ENCODE assay signal across 8 cellular contexts in genomic region chr2:105038383-105039061, GRCh38. TPM values are rescaled to one million over a fixed set of nuclear protein-coding genes. Genes with fewer than 3 reads are reported as not detected.
DNase-seq lines count a peak whose midpoint lies in the region; ATAC-seq and TF ChIP-seq lines count a peak whose summit lies in the region.

No MANE protein-coding gene starts in this region.

- H3K4me1 ChIP-seq in OCI-LY3 (ENCODE audit: low read length) (peaks cover 8% of the 10 kb centered on the region), ectodermal cell (ENCODE audit: control insufficient read depth, insufficient read depth, low read length) (no peaks in the 10 kb centered on the region), muscle layer of colon (ENCODE audit: insufficient read depth, low read length) (peaks cover 8% of the 10 kb centered on the region)

- H3K79me2 ChIP-seq in OCI-LY3 (ENCODE audit: low read length) = peaks cover 34% of the 10 kb centered on the region

- H4K20me1 ChIP-seq in OCI-LY3 (ENCODE audit: insufficient read depth, low read length) = no peaks in the 10 kb centered on the region

- H3K9ac ChIP-seq in OCI-LY3 (ENCODE audit: low read length) (peak overlapping the region; percentile 84), muscle layer of colon (ENCODE audit: low read length) (peak overlapping the region; percentile 95)

- H3K27me3 ChIP-seq in OCI-LY3 (ENCODE audit: low read depth, low read length) (no peaks in the 10 kb centered on the region), ectodermal cell (ENCODE audit: control insufficient read depth, insufficient read depth, low read length, poor library complexity, severe bottlenecking) (no peaks in the 10 kb centered on the region), muscle layer of colon (ENCODE audit: control insufficient read depth in 1 of 2, insufficient read depth in 2 of 2, low read length in 2 of 2) (no peaks in the 10 kb centered on the region)

- H3K4me2 ChIP-seq in OCI-LY3 (ENCODE audit: low read length) = peak overlapping the region; percentile 99

- H2AFZ ChIP-seq in OCI-LY3 (ENCODE audit: low read depth, low read length) = peak overlapping the region; percentile 88

- H3K36me3 ChIP-seq in OCI-LY3 (replicated peaks; ENCODE audit: low read depth, low read length) (no peaks in the 10 kb centered on the region), ectodermal cell (ENCODE audit: control insufficient read depth, insufficient read depth, low read length) (no peaks in the 10 kb centered on the region), muscle layer of colon (ENCODE audit: insufficient read depth, low read length) (no peaks in the 10 kb centered on the region)

- H3K9me3 ChIP-seq in OCI-LY3 (ENCODE audit: insufficient read depth, low read length) (no peaks in the 10 kb centered on the region), ectodermal cell (ENCODE audit: control insufficient read depth, low read length) (no peaks in the 10 kb centered on the region), muscle layer of colon (ENCODE audit: low read length) (no peaks in the 10 kb centered on the region)

- H3K4me3 ChIP-seq in AG09309 (ENCODE audit: control insufficient read depth, low read depth, low read length) (peak overlapping the region; percentile 89), OCI-LY3 (ENCODE audit: low read length) (peak overlapping the region; percentile 94), ectodermal cell (ENCODE audit: insufficient read depth, low read depth, low read length) (peak overlapping the region; percentile 66), muscle layer of colon (ENCODE audit: low read depth in 1 of 2, low read length in 2 of 2) (peak overlapping the region; percentile 99 to 100)

- TF ChIP-seq CTCF in AG09309 (IDR thresholded peaks at IDR 0.05; ENCODE audit: control insufficient read depth, insufficient read depth, low read depth, low read length, missing control alignments) (no peak), OCI-LY3 (IDR thresholded peaks at IDR 0.05; ENCODE audit: low read depth, low read length) (no peak)

- H3K27ac ChIP-seq in OCI-LY3 (ENCODE audit: low read length) (0 out of 2 replicates have a peak overlapping the region, but pooled peaks have one; percentile 7), ectodermal cell (ENCODE audit: insufficient read depth, low read depth, low read length, poor library complexity, severe bottlenecking) (peak overlapping the region; percentile 82), muscle layer of colon (ENCODE audit: low read depth, low read length) (peak overlapping the region; percentile 86)

- WGBS in ectodermal cell, 2 experiments = 9 to 12% methylated on average over 17 of the region's 17 CpGs

- ATAC-seq in GM19395 (IDR thresholded peaks at IDR 0.05; ENCODE audit: unreplicated experiment) = peak; percentile 8

- DNase-seq in AG09309 (ENCODE audit: low read depth) = no peak
- DNase-seq in NCI-H774 (lab: John Stamatoyannopoulos, UW) = no peak
- DNase-seq in NCI-H1436 (lab: John Stamatoyannopoulos, UW) = no peak
- no peak for DNase-seq in activated CD4-positive, CD25-positive, alpha-beta regulatory T cell treated with anti-CD3 and anti-CD28 coated beads, Interleukin-2, amount 50 U/mL, for 72 hours

RNA-seq across cellular contexts. Expression of gene MRPS9, which starts 0.7 kb away (rescaled TPM):
- polyA plus RNA-seq in ectodermal cell (2013, experiment 1 of 4) = 76.7 TPM
- polyA plus RNA-seq in ectodermal cell (2013, experiment 2 of 4) = 66.3 TPM
- 52.9 TPM for polyA plus RNA-seq in ectodermal cell (2013, experiment 3 of 4)
- 57.1 TPM for polyA plus RNA-seq in ectodermal cell (2013, experiment 4 of 4)

Comparison
In these comparisons a context has a peak if more than half of its experiments do, and no peak if none do; other contexts are left out.
1. H3K27ac ChIP-seq: peak in every context shown above with its lines; median percentile 86 in muscle layer of colon; 82 in ectodermal cell; 7 in OCI-LY3.